ENCODE assay signal across 1 cellular context in the genomic region with DNA sequence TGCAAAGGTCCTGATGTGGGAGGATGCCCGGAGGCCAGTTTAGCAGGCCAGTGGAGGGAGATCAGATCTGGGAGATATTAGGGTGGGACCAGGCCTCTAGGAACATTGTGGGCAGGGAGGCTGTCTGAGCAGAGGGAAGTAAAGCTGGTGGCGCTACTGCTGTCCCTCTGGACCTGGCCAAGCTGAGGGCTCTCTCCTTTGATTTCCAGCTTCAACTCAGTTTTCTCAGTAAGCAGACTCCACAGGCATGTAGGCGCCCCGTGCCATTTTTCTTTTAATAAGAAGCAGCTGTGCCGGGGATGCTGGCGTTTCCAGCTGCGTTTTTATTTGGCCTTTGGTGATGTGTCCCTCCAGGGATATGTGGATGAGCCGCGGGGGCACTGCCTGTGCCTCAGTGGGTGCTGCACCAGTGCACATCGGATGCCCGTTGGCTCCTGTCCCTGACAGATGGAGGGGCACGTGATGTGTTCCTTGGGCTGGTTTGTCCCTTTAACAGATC.
TF ChIP-seq lines count a peak whose summit lies in the region.

No MANE protein-coding gene starts in this region.

TF ChIP-seq in GM12878, 131 proteins besides CTCF, POLR2A, EP300 and RAD21:
- TF ChIP-seq PML (IDR thresholded peaks at IDR 0.05; ENCODE audit: low read length) = no peak
- no peak for TF ChIP-seq LARP7 (IDR thresholded peaks at IDR 0.05)
- TF ChIP-seq HDAC6 (IDR thresholded peaks at IDR 0.05; ENCODE audit: unreplicated experiment) = no peak
- no peak for TF ChIP-seq MAX (IDR thresholded peaks at IDR 0.05; ENCODE audit: low read depth, low read length)
- no peak for TF ChIP-seq ZZZ3 (IDR thresholded peaks at IDR 0.05; ENCODE audit: control insufficient read depth, insufficient read length, low read depth)
TF ChIP-seq in GM12878: peak in this region for 0.
